21 cellular contexts compared by ENCODE assay signal in the genomic region with DNA sequence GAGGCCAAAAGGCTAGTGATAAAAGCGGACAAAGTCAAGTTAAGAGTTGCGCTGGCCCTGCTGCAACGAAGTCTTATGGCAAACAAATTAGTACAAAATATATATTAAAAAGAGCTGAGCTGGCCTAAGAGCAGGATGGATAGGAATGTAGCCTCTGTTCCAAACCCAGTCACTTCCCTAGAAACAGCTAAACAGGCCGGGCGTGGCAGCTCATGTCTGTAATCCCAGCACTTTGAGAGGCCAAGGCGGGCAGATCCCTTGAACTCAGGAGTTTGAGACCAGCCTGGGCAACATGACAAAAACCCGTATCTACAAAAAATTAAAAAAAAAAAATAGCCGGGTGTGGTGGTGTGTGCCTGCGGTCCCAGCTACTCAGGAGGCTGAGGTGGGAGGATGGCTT. TPM values are rescaled to one million over a fixed set of nuclear protein-coding genes. Genes with fewer than 3 reads are reported as not detected.
DNase-seq lines count a peak whose midpoint lies in the region; ATAC-seq and TF ChIP-seq lines count a peak whose summit lies in the region.
"Had no signal": no experiment of that assay in that cellular context is flagged by ENCODE, and none has a peak within 500 bp of the region (broad histone marks: within the 10 kb centered on the region; RNA-seq: fewer than 3 reads in every experiment).

No MANE protein-coding gene starts in this region.

- no peaks in the 10 kb centered on the region for H3K9me2 ChIP-seq in PC-3 (replicated peaks; ENCODE audit: low read length)

- H3K27ac Mint-ChIP-seq in neural progenitor cell (peak overlapping the region; percentile 44), endodermal cell (no peak overlapping the region)
- H3K27ac Mint-ChIP-seq: T-helper 1 cell treated with Interleukin-12 subunit alpha and Interleukin-12 subunit beta and Interleukin-4 antibody, amounts not matched to agents 30 μg/mL and 1 μg/mL, for 36 hours had no signal

- H3K9ac ChIP-seq in PC-3 (ENCODE audit: low read length) (no peak overlapping the region), neural progenitor cell (no peak overlapping the region), endodermal cell (ENCODE audit: extremely low read depth, low read length, poor library complexity, severe bottlenecking) (no peak overlapping the region)
- H3K9ac ChIP-seq: BLaER1 had no signal

- no peaks in the 10 kb centered on the region for H4K20me1 ChIP-seq in PC-3 (ENCODE audit: low read length)
- no peaks in the 10 kb centered on the region for H4K20me1 ChIP-seq in neural progenitor cell (ENCODE audit: low read depth)
- H4K20me1 ChIP-seq: BLaER1 had no signal

- CTCF ChIA-PET in PC-3 (lab: Charles Lee), result no interaction called here

- peak; percentile 18 for DNase-seq in AG20443 (ENCODE audit: low spot score)
- no peak for DNase-seq in PC-3
- DNase-seq in fibroblast of the aortic adventitia (ENCODE audit: low read depth), result peak; percentile 62
- no peak for DNase-seq in neural progenitor cell (ENCODE audit: low spot score)
- no peak for DNase-seq in endodermal cell
- no peak for DNase-seq in testis
- DNase-seq in uterus, result no peak
- DNase-seq: activated CD4-positive, alpha-beta T cell treated with anti-CD3 and anti-CD28 coated beads for 48 hours; activated naive CD4-positive, alpha-beta T cell treated with Interleukin-2 at 50 U/mL for 16 hours; activated T-cell treated with anti-CD3 and anti-CD28 coated beads, Interleukin-2, amount 50 U/mL, for 48 hours; COR-L47; DND-41; GOT3; NCI-H146; NCI-H510A treated with DMSO at 0.1 percent for 48 hours; NK-92 treated with Interleukin-12 subunit alpha and Interleukin-12 subunit beta, amount 100 ng/mL, for 24 hours; upper lobe of right lung had no signal

- H3K9me3 ChIP-seq in PC-3 (ENCODE audit: low read length) (no peaks in the 10 kb centered on the region), neural progenitor cell (ENCODE audit: low read depth) (no peaks in the 10 kb centered on the region), endodermal cell (ENCODE audit: control insufficient read depth, low read length) (no peaks in the 10 kb centered on the region), testis (no peaks in the 10 kb centered on the region), uterus (no peaks in the 10 kb centered on the region)
- H3K9me3 ChIP-seq: BLaER1, upper lobe of right lung had no signal

- no peak overlapping the region for H3K4me3 Mint-ChIP-seq in neural progenitor cell
- no peak overlapping the region for H3K4me3 Mint-ChIP-seq in endodermal cell
- H3K4me3 Mint-ChIP-seq: T-helper 1 cell treated with Interleukin-12 subunit alpha and Interleukin-12 subunit beta and Interleukin-4 antibody, amounts not matched to agents 30 μg/mL and 1 μg/mL, for 36 hours had no signal

- H3K36me3 ChIP-seq in PC-3 (ENCODE audit: low read depth, low read length), result no peaks in the 10 kb centered on the region
- no peaks in the 10 kb centered on the region for H3K36me3 ChIP-seq in neural progenitor cell
- H3K36me3 ChIP-seq in endodermal cell (ENCODE audit: control insufficient read depth, insufficient read depth, low read length), result no peaks in the 10 kb centered on the region
- H3K36me3 ChIP-seq in testis (ENCODE audit: low read depth, missing control alignments), result no peaks in the 10 kb centered on the region
- H3K36me3 ChIP-seq in uterus, result no peaks in the 10 kb centered on the region

- H3F3A ChIP-seq in PC-3 (ENCODE audit: low read length, unreplicated experiment) (no peaks in the 10 kb centered on the region), neural progenitor cell (ENCODE audit: low read depth) (peaks cover 47% of the 10 kb centered on the region)

- H3K27me3 Mint-ChIP-seq in neural progenitor cell (ENCODE audit: insufficient read depth, low read depth) (no peaks in the 10 kb centered on the region), endodermal cell (ENCODE audit: insufficient read depth) (no peaks in the 10 kb centered on the region)

- H3K4me1 Mint-ChIP-seq in neural progenitor cell, result peaks cover 20% of the 10 kb centered on the region
- H3K4me1 Mint-ChIP-seq in endodermal cell, result peaks cover 19% of the 10 kb centered on the region

- TF ChIP-seq CTCF in PC-3 (conservative IDR thresholded peaks at IDR 0.05; ENCODE audit: low read depth, low read length) (no peak), fibroblast of the aortic adventitia (IDR thresholded peaks at IDR 0.05; ENCODE audit: insufficient read depth, low read length) (no peak), neural progenitor cell (IDR thresholded peaks at IDR 0.05) (no peak), endodermal cell (conservative IDR thresholded peaks at IDR 0.05) (no peak), testis (IDR thresholded peaks at IDR 0.05) (no peak), uterus (IDR thresholded peaks at IDR 0.05) (no peak)

- H3K9me3 Mint-ChIP-seq in neural progenitor cell, result no peaks in the 10 kb centered on the region
- peaks cover under 1% of the 10 kb centered on the region for H3K9me3 Mint-ChIP-seq in endodermal cell

- H3K27me3 ChIP-seq in PC-3 (ENCODE audit: low read length) (no peaks in the 10 kb centered on the region), neural progenitor cell (no peaks in the 10 kb centered on the region), endodermal cell (ENCODE audit: control insufficient read depth, insufficient read depth, low read length, poor library complexity, severe bottlenecking) (no peaks in the 10 kb centered on the region), testis (no peaks in the 10 kb centered on the region), uterus (no peaks in the 10 kb centered on the region)
- H3K27me3 ChIP-seq: BLaER1, upper lobe of right lung had no signal

- H3K27ac ChIP-seq in PC-3 (ENCODE audit: low read length), result no peak overlapping the region
- H3K27ac ChIP-seq in neural progenitor cell, result peak overlapping the region; percentile 99
- H3K27ac ChIP-seq in endodermal cell (ENCODE audit: low read depth, low read length), result no peak overlapping the region
- no peak overlapping the region for H3K27ac ChIP-seq in testis
- no peak overlapping the region for H3K27ac ChIP-seq in uterus
- H3K27ac ChIP-seq: BLaER1, upper lobe of right lung had no signal

- H3K4me3 ChIP-seq in PC-3 (ENCODE audit: low read length) (no peak overlapping the region), fibroblast of the aortic adventitia (ENCODE audit: low read depth, low read length) (no peak overlapping the region), neural progenitor cell (no peak overlapping the region), endodermal cell (ENCODE audit: low read length) (no peak overlapping the region), testis (no peak overlapping the region), uterus (no peak overlapping the region)
- H3K4me3 ChIP-seq: BLaER1, coronary artery, upper lobe of right lung had no signal

- ATAC-seq in PC-3 (0 out of 2 replicates have a peak, but pooled peaks have one; percentile 27), HG03097 (IDR thresholded peaks at IDR 0.05; ENCODE audit: low FRiP score, unreplicated experiment) (no peak)
- ATAC-seq: upper lobe of right lung had no signal

- no TSS peak for BruUV-seq in PC-3 (replicated peaks; lab: Mats Ljungman, UMichigan)

- H3K4me2 ChIP-seq in PC-3 (ENCODE audit: low read length), result no peak overlapping the region
- H3K4me2 ChIP-seq in neural progenitor cell, result no peak overlapping the region
- H3K4me2 ChIP-seq: BLaER1 had no signal

- WGBS in endodermal cell (ENCODE audit: insufficient coverage in 1 of 2, insufficient read length in 1 of 2), 2 experiments, result 74 to 92% methylated on average over 3 to 9 of the region's 9 CpGs
- 90 to 91% methylated on average over 9 of the region's 9 CpGs for WGBS in testis, 2 donors

- H3K36me3 Mint-ChIP-seq in neural progenitor cell (peaks cover 7% of the 10 kb centered on the region), endodermal cell (ENCODE audit: low read depth) (peaks cover 13% of the 10 kb centered on the region)

- H3K4me1 ChIP-seq in PC-3 (ENCODE audit: insufficient read depth, low read length) (no peaks in the 10 kb centered on the region), neural progenitor cell (peaks cover 28% of the 10 kb centered on the region), endodermal cell (ENCODE audit: control insufficient read depth, insufficient read depth, low read length) (peaks cover 6% of the 10 kb centered on the region), testis (peaks cover 12% of the 10 kb centered on the region), uterus (no peaks in the 10 kb centered on the region)
- H3K4me1 ChIP-seq: BLaER1, upper lobe of right lung had no signal

- POLR2A ChIA-PET in PC-3 (lab: Charles Lee; ENCODE audit: unreplicated experiment), result interaction anchor here (0.6 kb wide), 1 partner anchor 32 kb away, joined by 5 read pairs; a partner anchor contains a TSS

- TF ChIP-seq POLR2A in testis (IDR thresholded peaks at IDR 0.05) (no peak), uterus (IDR thresholded peaks at IDR 0.05) (no peak)

- no peak overlapping the region for H2AFZ ChIP-seq in PC-3 (ENCODE audit: low read length)
- H2AFZ ChIP-seq in neural progenitor cell (replicated peaks), result no peak overlapping the region

- H3K79me2 ChIP-seq in PC-3 (ENCODE audit: low read length) (no peaks in the 10 kb centered on the region), neural progenitor cell (ENCODE audit: low read depth) (no peaks in the 10 kb centered on the region)

- intact Hi-C loops in PC-3 (cut with micrococcal nuclease), result no loop called here
- intact Hi-C loops in testis (cut with DNase I; ENCODE audit: low total_unique reads), result no loop called here
- intact Hi-C loops in uterus (cut with DNase I; ENCODE audit: low total_unique reads), result no loop called here

RNA-seq across cellular contexts. Expression of a gene that starts 32.4 kb away (rescaled TPM):
- 50.0 and 53.4 TPM in 2 replicates for total RNA-seq in PC-3 (2014; rRNA removed)
- total RNA-seq in fibroblast of the aortic adventitia (ENCODE audit: low replicate concordance), result 194 and 361 TPM in 2 replicates
- 128 and 157 TPM in 2 replicates for total RNA-seq in neural progenitor cell (ENCODE audit: low replicate concordance)
- 100 to 1,000 TPM; 137 to 141 TPM for total RNA-seq in endodermal cell
- 41.5 TPM for polyA plus RNA-seq in endodermal cell (2013, experiment 1 of 2)
- polyA plus RNA-seq in endodermal cell (2013, experiment 2 of 2), result 44.9 TPM
- 10 to 100 TPM; 11.3 to 21.4 TPM for total RNA-seq in testis
- polyA plus RNA-seq in testis (ENCODE audit: insufficient read depth, low read depth, low replicate concordance), result 8.1 TPM
- 100 to 1,000 TPM in 1 of 4 donors, 10 to 100 TPM in 3; 36.4 to 192 (median 48.9) TPM for total RNA-seq in uterus

Comparison
In these comparisons a context has a peak if more than half of its experiments do, and no peak if none do; other contexts are left out.
1. DNase-seq: peak in AG20443 (single experiment) and fibroblast of the aortic adventitia (single experiment); none in PC-3 (single experiment), neural progenitor cell (single experiment), endodermal cell (single experiment), testis (single experiment) and uterus (0 of 2).